Comparison of ENCODE assay signal across 8 cellular contexts in the genomic region with DNA sequence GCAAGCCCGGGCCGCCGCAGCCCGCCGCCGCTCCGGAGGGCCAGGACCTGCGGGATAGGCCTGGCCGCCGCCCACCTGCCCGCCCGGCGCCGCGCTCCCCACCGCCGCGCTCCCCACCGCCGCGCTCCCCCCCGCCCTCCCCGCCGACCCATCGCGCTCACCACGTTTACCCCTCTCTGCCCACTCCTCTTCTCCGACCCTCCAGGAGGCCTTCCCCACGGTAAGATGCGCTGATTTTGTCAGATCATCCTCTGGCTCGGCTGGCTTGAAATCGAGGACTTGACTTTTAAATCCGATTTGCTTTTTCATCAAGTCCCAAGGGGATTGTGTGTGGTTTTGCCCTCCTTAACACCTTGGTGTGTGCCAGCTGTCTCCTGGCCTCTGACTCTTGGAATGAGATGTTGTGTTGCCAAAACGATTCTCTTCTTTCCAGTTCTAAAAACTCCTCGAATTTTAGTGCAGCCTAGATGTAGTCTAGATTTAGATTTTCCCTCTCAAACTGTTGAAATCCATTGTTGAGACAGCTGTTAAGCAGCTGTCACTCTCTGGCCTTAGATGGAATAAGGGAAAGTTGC. TPM values are rescaled to one million over a fixed set of nuclear protein-coding genes. Genes with fewer than 3 reads are reported as not detected.
DNase-seq lines count a peak whose midpoint lies in the region; ATAC-seq and TF ChIP-seq lines count a peak whose summit lies in the region.

No MANE protein-coding gene starts in this region.

- H4K20me1 ChIP-seq in fibroblast of lung (ENCODE audit: control insufficient read depth, extremely low read depth, insufficient read depth, low read length) = no peaks in the 10 kb centered on the region

- peak overlapping the region; percentile 47 for H2BK5ac ChIP-seq in trophoblast cell (ENCODE audit: low read depth, low read length, poor library complexity)

- peak overlapping the region; percentile 72 for H3K4ac ChIP-seq in trophoblast cell (ENCODE audit: low read depth, low read length)

- intact Hi-C loops in activated naive CD4-positive, alpha-beta T cell treated with anti-CD3 and anti-CD28 coated beads for 36 hours (cut with micrococcal nuclease) = no loop called here

- H3K4me2 ChIP-seq in fibroblast of lung (ENCODE audit: extremely low read depth, insufficient read depth, low read length) (peak overlapping the region; percentile 79), trophoblast cell (ENCODE audit: low read length) (peak overlapping the region; percentile 94)

- no peaks in the 10 kb centered on the region for H3K79me1 ChIP-seq in trophoblast cell (ENCODE audit: low read length)

- H3K79me2 ChIP-seq in fibroblast of lung (ENCODE audit: control insufficient read depth, insufficient read depth, low read length) (peaks cover 25% of the 10 kb centered on the region), trophoblast cell (ENCODE audit: control insufficient read depth, insufficient read depth, low read length, poor library complexity) (peaks cover 4% of the 10 kb centered on the region)

- peaks cover 40% of the 10 kb centered on the region for H3K36me3 ChIP-seq in SJCRH30
- H3K36me3 ChIP-seq in fibroblast of lung (ENCODE audit: control insufficient read depth, insufficient read depth, low read length) = peaks cover 9% of the 10 kb centered on the region
- H3K36me3 ChIP-seq in trophoblast cell (ENCODE audit: control insufficient read depth in 1 of 2, insufficient read depth in 2 of 2, low read length in 2 of 2) = peaks cover 14 to 23% of the 10 kb centered on the region in 2 experiments

- peak overlapping the region; percentile 96 for H3K4me3 Mint-ChIP-seq in activated naive CD4-positive, alpha-beta T cell treated with anti-CD3 and anti-CD28 coated beads for 36 hours

- H2BK12ac ChIP-seq in trophoblast cell (ENCODE audit: low read length) = no peak overlapping the region

- H2AFZ ChIP-seq in fibroblast of lung (ENCODE audit: low read length) = no peak overlapping the region
- H2AFZ ChIP-seq in trophoblast cell (ENCODE audit: insufficient read depth, low read length, poor library complexity) = peak overlapping the region; percentile 74

- no peak overlapping the region for H3K23ac ChIP-seq in trophoblast cell (ENCODE audit: low read length)

- peak overlapping the region; percentile 84 for H3K14ac ChIP-seq in trophoblast cell (ENCODE audit: low read length)

- H3K9me3 Mint-ChIP-seq in activated naive CD4-positive, alpha-beta T cell treated with anti-CD3 and anti-CD28 coated beads for 36 hours = no peaks in the 10 kb centered on the region

- H3K4me3 ChIP-seq in SJCRH30 (peak overlapping the region; percentile 76), fibroblast of lung (replicated peaks in 1 of 4; ENCODE audit: control extremely low read depth in 1 of 4, insufficient read depth in 1 of 4, low read depth in 3 of 4, low read length in 4 of 4) (peak overlapping the region; percentile 74 to 90 (median 80)), trophoblast cell (ENCODE audit: low read depth, low read length) (peak overlapping the region; percentile 96)

- H3K9ac ChIP-seq in fibroblast of lung (ENCODE audit: insufficient read depth, low read length) (peak overlapping the region; percentile 95), trophoblast cell (ENCODE audit: low read length) (peak overlapping the region; percentile 88)

- H3K4me1 ChIP-seq in SJCRH30 (peaks cover 8% of the 10 kb centered on the region; the same call in 1 of the 2 replicates), fibroblast of lung (ENCODE audit: control insufficient read depth, extremely low read depth, insufficient read depth, low read length) (no peaks in the 10 kb centered on the region), trophoblast cell (ENCODE audit: control insufficient read depth in 1 of 2, insufficient read depth in 2 of 2, low read length in 2 of 2) (peaks cover 0 to 2% of the 10 kb centered on the region in 2 experiments)

- no peak overlapping the region for H2AK5ac ChIP-seq in trophoblast cell (ENCODE audit: low read length)

- peak overlapping the region; percentile 86 for H4K8ac ChIP-seq in trophoblast cell (ENCODE audit: low read depth, low read length)

- whole genome bisulfite sequencing in trophoblast cell (ENCODE audit: extremely low coverage, insufficient coverage, insufficient read length) = no CpG with 5 or more reads among the region's 35 CpGs

- H4K91ac ChIP-seq in trophoblast cell (ENCODE audit: low read depth, low read length) = peak overlapping the region; percentile 72

- CTCF ChIA-PET in activated naive CD4-positive, alpha-beta T cell treated with anti-CD3 and anti-CD28 coated beads for 36 hours (lab: Charles Lee) = no interaction called here

- no peak for TF ChIP-seq CTCF in fibroblast of lung (conservative IDR thresholded peaks at IDR 0.05 in 1 of 2, IDR thresholded peaks at IDR 0.05 in 1 of 2; ENCODE audit: low read depth in 1 of 2, low read length in 2 of 2)

- H3K4me1 Mint-ChIP-seq in activated naive CD4-positive, alpha-beta T cell treated with anti-CD3 and anti-CD28 coated beads for 36 hours (ENCODE audit: low read depth) = peaks cover 28% of the 10 kb centered on the region

- H3K27ac Mint-ChIP-seq in activated naive CD4-positive, alpha-beta T cell treated with anti-CD3 and anti-CD28 coated beads for 36 hours = peak overlapping the region; percentile 78

- H3K27ac ChIP-seq in SJCRH30 (peak overlapping the region; percentile 88), fibroblast of lung (ENCODE audit: insufficient read depth, low read length) (peak overlapping the region; percentile 92), trophoblast cell (ENCODE audit: low read depth, low read length) (peak overlapping the region; percentile 70)

- DNase-seq in activated naive CD4-positive, alpha-beta T cell treated with anti-CD3 and anti-CD28 coated beads for 36 hours = no peak
- DNase-seq in activated naive CD4-positive, alpha-beta T cell treated with Interleukin-2 at 50 U/mL for 16 hours = no peak
- DNase-seq in SJCRH30 (peak; percentile 63 to 73), fibroblast of lung (ENCODE audit: low read depth in 2 of 2) (peak; percentile 6 to 28), trophoblast cell (no peak)

- ATAC-seq in GM21360 (IDR thresholded peaks at IDR 0.05; ENCODE audit: unreplicated experiment) (no peak), HG03097 (IDR thresholded peaks at IDR 0.05; ENCODE audit: low FRiP score, unreplicated experiment) (no peak), HG03139 (IDR thresholded peaks at IDR 0.05; ENCODE audit: unreplicated experiment) (no peak)

- no peaks in the 10 kb centered on the region for H3K27me3 ChIP-seq in SJCRH30
- no peaks in the 10 kb centered on the region for H3K27me3 ChIP-seq in fibroblast of lung (ENCODE audit: control insufficient read depth, insufficient read depth, low read length)
- H3K27me3 ChIP-seq in trophoblast cell (ENCODE audit: insufficient read depth, low read length) = no peaks in the 10 kb centered on the region

- H3K18ac ChIP-seq in trophoblast cell (ENCODE audit: low read length) = peak overlapping the region; percentile 87

- H4K12ac ChIP-seq in trophoblast cell (ENCODE audit: low read depth, low read length) = peak overlapping the region; percentile 38

- peak overlapping the region; percentile 9 for H2BK120ac ChIP-seq in trophoblast cell (ENCODE audit: insufficient read depth, low read length, poor library complexity)

- peaks cover 38% of the 10 kb centered on the region for H3K36me3 Mint-ChIP-seq in activated naive CD4-positive, alpha-beta T cell treated with anti-CD3 and anti-CD28 coated beads for 36 hours (ENCODE audit: low read depth)

- H3K9me3 ChIP-seq in SJCRH30 (replicated peaks) (no peaks in the 10 kb centered on the region), fibroblast of lung (ENCODE audit: control insufficient read depth, insufficient read depth, low read depth, low read length) (no peaks in the 10 kb centered on the region), trophoblast cell (ENCODE audit: insufficient read depth, low read depth, low read length) (no peaks in the 10 kb centered on the region)

- no peaks in the 10 kb centered on the region for H3K27me3 Mint-ChIP-seq in activated naive CD4-positive, alpha-beta T cell treated with anti-CD3 and anti-CD28 coated beads for 36 hours (ENCODE audit: low read depth)

RNA-seq across cellular contexts. Expression of a gene that starts 0.7 kb away (rescaled TPM):
- total RNA-seq in activated naive CD4-positive, alpha-beta T cell treated with anti-CD3 and anti-CD28 coated beads for 36 hours = 10 to 100 TPM; 35.7 to 35.9 TPM
- 19.0 and 19.3 TPM in 2 replicates for total RNA-seq in SJCRH30 (2014; rRNA removed; shearing (Covaris generic))
- 3.1 and 4.8 TPM in 2 replicates for total RNA-seq in fibroblast of lung
- 6.3 and 10.0 TPM in 2 replicates for polyA plus RNA-seq in fibroblast of lung
- 15.9 and 22.9 TPM in 2 replicates for polyA plus RNA-seq in fibroblast of lung (2012)
- polyA minus RNA-seq in fibroblast of lung (ENCODE audit: low replicate concordance) = 26.8 and 57.3 TPM in 2 replicates
- polyA plus RNA-seq in trophoblast cell (2013) = 38.5 and 39.5 TPM in 2 replicates

RNA-seq across cellular contexts. Expression of a gene that starts 43.6 kb away (rescaled TPM):
- total RNA-seq in activated naive CD4-positive, alpha-beta T cell treated with anti-CD3 and anti-CD28 coated beads for 36 hours = under 1 TPM; 0.72 to 0.86 TPM
- not detected in 2 replicates for total RNA-seq in SJCRH30 (2014; rRNA removed; shearing (Covaris generic))
- total RNA-seq in fibroblast of lung = not detected in 2 replicates
- polyA plus RNA-seq in fibroblast of lung = not detected in 2 replicates
- polyA plus RNA-seq in fibroblast of lung (2012) = not detected in 2 replicates
- not detected in 2 replicates for polyA minus RNA-seq in fibroblast of lung (ENCODE audit: low replicate concordance)
- 0.14 and 0.18 TPM in 2 replicates for polyA plus RNA-seq in trophoblast cell (2013)

Comparison
In these comparisons a context has a peak if more than half of its experiments do, and no peak if none do; other contexts are left out.
1. DNase-seq: peak in SJCRH30 (2 of 2) and fibroblast of lung (2 of 2); none in activated naive CD4-positive, alpha-beta T cell treated with anti-CD3 and anti-CD28 coated beads for 36 hours (single experiment), activated naive CD4-positive, alpha-beta T cell treated with Interleukin-2 at 50 U/mL for 16 hours (single experiment) and trophoblast cell (0 of 2).
2. Peak in every context shown above with its lines, with median percentiles within 50 percentile points of each other: H3K27ac ChIP-seq and H3K4me3 ChIP-seq.